ENCODE assay signal across 1 cellular context in the genomic region with DNA sequence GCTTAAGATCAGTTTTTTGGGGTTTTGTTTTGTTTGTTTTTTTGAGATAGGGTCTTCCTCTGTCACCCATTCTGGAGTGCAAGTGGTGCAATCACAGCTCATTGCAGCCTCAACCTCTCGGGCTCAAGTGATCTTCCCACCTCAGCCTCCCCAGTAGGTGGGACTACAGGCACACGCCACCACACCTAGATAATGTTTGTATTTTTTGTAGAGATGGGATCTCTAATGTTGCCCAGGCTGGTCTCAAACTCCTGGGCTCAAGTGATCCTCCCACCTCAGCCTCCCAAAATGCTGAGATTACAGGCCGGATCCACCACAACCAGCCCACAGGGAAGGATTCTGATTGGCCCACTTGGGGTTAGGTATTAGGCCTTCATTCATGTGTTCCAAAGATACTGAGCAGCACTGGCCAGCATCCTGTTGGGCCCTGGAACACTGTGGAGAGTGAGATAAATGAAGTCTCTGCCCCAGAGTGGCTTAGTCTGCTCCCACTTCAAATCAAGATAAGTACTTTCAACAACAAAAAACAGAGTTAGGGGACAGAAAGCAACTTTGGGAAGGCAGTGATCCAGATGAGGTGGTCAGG.
TF ChIP-seq lines count a peak whose summit lies in the region.

No MANE protein-coding gene starts in this region.

TF ChIP-seq in HepG2, 621 proteins besides CTCF, POLR2A, EP300 and RAD21:
- TF ChIP-seq FLYWCH1 (CRISPR knock-in tag; IDR thresholded peaks at IDR 0.05) (no peak), ZNF746 (CRISPR knock-in tag; IDR thresholded peaks at IDR 0.05) (no peak), ZSCAN31 (CRISPR knock-in tag; IDR thresholded peaks at IDR 0.05; ENCODE audit: low read depth) (no peak), KAT2B (IDR thresholded peaks at IDR 0.05; ENCODE audit: borderline replicate concordance, low read depth, low read length) (no peak), ZNF121 (CRISPR knock-in tag; IDR thresholded peaks at IDR 0.05) (0 out of 2 replicates have a peak, but pooled peaks have one; percentile 29)
- TF ChIP-seq, protein P1, sequence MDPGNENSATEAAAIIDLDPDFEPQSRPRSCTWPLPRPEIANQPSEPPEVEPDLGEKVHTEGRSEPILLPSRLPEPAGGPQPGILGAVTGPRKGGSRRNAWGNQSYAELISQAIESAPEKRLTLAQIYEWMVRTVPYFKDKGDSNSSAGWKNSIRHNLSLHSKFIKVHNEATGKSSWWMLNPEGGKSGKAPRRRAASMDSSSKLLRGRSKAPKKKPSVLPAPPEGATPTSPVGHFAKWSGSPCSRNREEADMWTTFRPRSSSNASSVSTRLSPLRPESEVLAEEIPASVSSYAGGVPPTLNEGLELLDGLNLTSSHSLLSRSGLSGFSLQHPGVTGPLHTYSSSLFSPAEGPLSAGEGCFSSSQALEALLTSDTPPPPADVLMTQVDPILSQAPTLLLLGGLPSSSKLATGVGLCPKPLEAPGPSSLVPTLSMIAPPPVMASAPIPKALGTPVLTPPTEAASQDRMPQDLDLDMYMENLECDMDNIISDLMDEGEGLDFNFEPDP (CRISPR knock-in tag; conservative IDR thresholded peaks at IDR 0.05) = no peak
- TF ChIP-seq, protein P2, sequence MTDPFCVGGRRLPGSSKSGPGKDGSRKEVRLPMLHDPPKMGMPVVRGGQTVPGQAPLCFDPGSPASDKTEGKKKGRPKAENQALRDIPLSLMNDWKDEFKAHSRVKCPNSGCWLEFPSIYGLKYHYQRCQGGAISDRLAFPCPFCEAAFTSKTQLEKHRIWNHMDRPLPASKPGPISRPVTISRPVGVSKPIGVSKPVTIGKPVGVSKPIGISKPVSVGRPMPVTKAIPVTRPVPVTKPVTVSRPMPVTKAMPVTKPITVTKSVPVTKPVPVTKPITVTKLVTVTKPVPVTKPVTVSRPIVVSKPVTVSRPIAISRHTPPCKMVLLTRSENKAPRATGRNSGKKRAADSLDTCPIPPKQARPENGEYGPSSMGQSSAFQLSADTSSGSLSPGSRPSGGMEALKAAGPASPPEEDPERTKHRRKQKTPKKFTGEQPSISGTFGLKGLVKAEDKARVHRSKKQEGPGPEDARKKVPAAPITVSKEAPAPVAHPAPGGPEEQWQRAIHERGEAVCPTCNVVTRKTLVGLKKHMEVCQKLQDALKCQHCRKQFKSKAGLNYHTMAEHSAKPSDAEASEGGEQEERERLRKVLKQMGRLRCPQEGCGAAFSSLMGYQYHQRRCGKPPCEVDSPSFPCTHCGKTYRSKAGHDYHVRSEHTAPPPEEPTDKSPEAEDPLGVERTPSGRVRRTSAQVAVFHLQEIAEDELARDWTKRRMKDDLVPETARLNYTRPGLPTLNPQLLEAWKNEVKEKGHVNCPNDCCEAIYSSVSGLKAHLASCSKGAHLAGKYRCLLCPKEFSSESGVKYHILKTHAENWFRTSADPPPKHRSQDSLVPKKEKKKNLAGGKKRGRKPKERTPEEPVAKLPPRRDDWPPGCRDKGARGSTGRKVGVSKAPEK (CRISPR knock-in tag; IDR thresholded peaks at IDR 0.05; ENCODE audit: borderline replicate concordance) = no peak
- TF ChIP-seq, protein P3, sequence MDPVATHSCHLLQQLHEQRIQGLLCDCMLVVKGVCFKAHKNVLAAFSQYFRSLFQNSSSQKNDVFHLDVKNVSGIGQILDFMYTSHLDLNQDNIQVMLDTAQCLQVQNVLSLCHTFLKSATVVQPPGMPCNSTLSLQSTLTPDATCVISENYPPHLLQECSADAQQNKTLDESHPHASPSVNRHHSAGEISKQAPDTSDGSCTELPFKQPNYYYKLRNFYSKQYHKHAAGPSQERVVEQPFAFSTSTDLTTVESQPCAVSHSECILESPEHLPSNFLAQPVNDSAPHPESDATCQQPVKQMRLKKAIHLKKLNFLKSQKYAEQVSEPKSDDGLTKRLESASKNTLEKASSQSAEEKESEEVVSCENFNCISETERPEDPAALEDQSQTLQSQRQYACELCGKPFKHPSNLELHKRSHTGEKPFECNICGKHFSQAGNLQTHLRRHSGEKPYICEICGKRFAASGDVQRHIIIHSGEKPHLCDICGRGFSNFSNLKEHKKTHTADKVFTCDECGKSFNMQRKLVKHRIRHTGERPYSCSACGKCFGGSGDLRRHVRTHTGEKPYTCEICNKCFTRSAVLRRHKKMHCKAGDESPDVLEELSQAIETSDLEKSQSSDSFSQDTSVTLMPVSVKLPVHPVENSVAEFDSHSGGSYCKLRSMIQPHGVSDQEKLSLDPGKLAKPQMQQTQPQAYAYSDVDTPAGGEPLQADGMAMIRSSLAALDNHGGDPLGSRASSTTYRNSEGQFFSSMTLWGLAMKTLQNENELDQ (CRISPR knock-in tag; IDR thresholded peaks at IDR 0.05; ENCODE audit: borderline replicate concordance) = no peak
